Comparison of ENCODE assay signal across 12 cellular contexts in genomic region chr10:103747193-103747865, GRCh38.
DNase-seq lines count a peak whose midpoint lies in the region; ATAC-seq and TF ChIP-seq lines count a peak whose summit lies in the region.
"Had no signal": no experiment of that assay in that cellular context is flagged by ENCODE, and none has a peak within 500 bp of the region (broad histone marks: within the 10 kb centered on the region; RNA-seq: fewer than 3 reads in every experiment).

No MANE protein-coding gene starts in this region.

- H3K9me1 ChIP-seq in IMR-90 (ENCODE audit: insufficient read depth, low read length), result no peaks in the 10 kb centered on the region; the same call in 1 of the 2 replicates

- H2BK15ac ChIP-seq in IMR-90 (ENCODE audit: low read depth, low read length), result no peak overlapping the region

- no peak for TF ChIP-seq RAD21 in IMR-90 (IDR thresholded peaks at IDR 0.05; ENCODE audit: low read length)

- in situ Hi-C loops in IMR-90 (cut with MboI; ENCODE audit: low sequenced_read_pairs), result no loop called here

- H2BK120ac ChIP-seq in IMR-90 (ENCODE audit: low read depth, low read length), result no peak overlapping the region

- no peaks in the 10 kb centered on the region for H3K27me3 ChIP-seq in IMR-90 (ENCODE audit: control insufficient read depth, insufficient read depth, low read length)
- H3K27me3 ChIP-seq in CD8-positive, alpha-beta memory T cell (ENCODE audit: insufficient read depth, low read length, poor library complexity, severe bottlenecking), result no peaks in the 10 kb centered on the region
- H3K27me3 ChIP-seq: neutrophil had no signal

- dilution Hi-C loops in IMR-90 (cut with HindIII; ENCODE audit: low sequenced_read_pairs, unreplicated experiment), result no loop called here

- CTCF ChIA-PET in IMR-90 (lab: Yijun Ruan, JAX), result no interaction called here
- CTCF ChIA-PET in CD8-positive, alpha-beta memory T cell (lab: Charles Lee), result no interaction called here

- no peak overlapping the region for H2AK9ac ChIP-seq in IMR-90 (replicated peaks; ENCODE audit: low read depth, low read length, poor library complexity)

- H3K23ac ChIP-seq in IMR-90 (ENCODE audit: low read depth, low read length), result no peak overlapping the region

- H3K27ac Mint-ChIP-seq in CD8-positive, alpha-beta memory T cell, result peak overlapping the region in 1 of 8 donors; percentile 64

- H2BK20ac ChIP-seq in IMR-90 (ENCODE audit: low read depth, low read length), result no peak overlapping the region

- no peaks in the 10 kb centered on the region for H4K20me1 ChIP-seq in IMR-90 (ENCODE audit: insufficient read depth, low read length)

- H2BK5ac ChIP-seq in IMR-90 (ENCODE audit: low read depth, low read length, poor library complexity, severe bottlenecking), result no peak overlapping the region

- peaks cover 0 to 18% of the 10 kb centered on the region in 2 experiments; a peak in 2 of 4 replicates for H3K79me1 ChIP-seq in IMR-90 (ENCODE audit: low read depth in 1 of 2, low read length in 2 of 2)

- no peak overlapping the region for H3K4ac ChIP-seq in IMR-90 (ENCODE audit: low read depth, low read length)

- peak overlapping the region; percentile 23 for H2AFZ ChIP-seq in IMR-90 (replicated peaks; ENCODE audit: low read length, poor library complexity)

- no peak overlapping the region for H3K4me3 ChIP-seq in IMR-90 (ENCODE audit: insufficient read depth, low read depth, low read length)
- peak overlapping the region in 2 of 7 experiments; percentile 9 for H3K4me3 ChIP-seq in skin epidermis
- H3K4me3 ChIP-seq in CD8-positive, alpha-beta memory T cell (ENCODE audit: low read length), result no peak overlapping the region

- 96% methylated on average over 6 of the region's 14 CpGs; no CpG with 5 or more reads in 1 of the 2 experiments for WGBS in IMR-90 (ENCODE audit: extremely low coverage in 2 of 2, insufficient read length in 1 of 2), 2 experiments

- H4K8ac ChIP-seq in IMR-90 (ENCODE audit: low read depth in 2 of 2, low read length in 2 of 2), result no peak overlapping the region

- no peak overlapping the region for H4K5ac ChIP-seq in IMR-90 (ENCODE audit: low read depth, low read length)

- POLR2A ChIA-PET in IMR-90 (lab: Charles Lee; ENCODE audit: unreplicated experiment), result no interaction called here
- POLR2A ChIA-PET in CD8-positive, alpha-beta memory T cell (lab: Charles Lee), result interaction anchor here (1.4 kb wide), 1 partner anchor 18 kb away, joined by 5 read pairs; no protein-coding TSS in a partner anchor

- no peak for TF ChIP-seq CTCF in IMR-90 (conservative IDR thresholded peaks at IDR 0.05; ENCODE audit: low read depth, low read length)

- H3K4me1 Mint-ChIP-seq in CD8-positive, alpha-beta memory T cell, result peaks cover 17 to 29% (median 27%) of the 10 kb centered on the region in 3 donors

- BruUV-seq in IMR-90 (replicated peaks; lab: Mats Ljungman, UMichigan), result no TSS peak

- H3K4me1 ChIP-seq in IMR-90 (ENCODE audit: control insufficient read depth, insufficient read depth, low read length), result peaks cover 6% of the 10 kb centered on the region; the same call in 1 of the 2 replicates
- H3K4me1 ChIP-seq in CD8-positive, alpha-beta memory T cell (ENCODE audit: insufficient read depth, low read length), result peaks cover 9% of the 10 kb centered on the region

- no peaks in the 10 kb centered on the region for H3K9me3 ChIP-seq in IMR-90 (ENCODE audit: control insufficient read depth, insufficient read depth, low read length)
- peaks cover 1% of the 10 kb centered on the region for H3K9me3 ChIP-seq in CD8-positive, alpha-beta memory T cell (ENCODE audit: low read length)
- H3K9me3 ChIP-seq: neutrophil had no signal

- no peak overlapping the region for H3K18ac ChIP-seq in IMR-90 (ENCODE audit: low read depth, low read length)

- no peaks in the 10 kb centered on the region for H3K36me3 ChIP-seq in IMR-90 (ENCODE audit: control insufficient read depth, insufficient read depth, low read length)
- no peaks in the 10 kb centered on the region for H3K36me3 ChIP-seq in CD8-positive, alpha-beta memory T cell (ENCODE audit: insufficient read depth, low read length)
- H3K36me3 ChIP-seq: neutrophil had no signal

- peaks cover 0 to 7% (median 5%) of the 10 kb centered on the region in 5 donors for H3K9me3 Mint-ChIP-seq in CD8-positive, alpha-beta memory T cell

- H3K36me3 Mint-ChIP-seq in CD8-positive, alpha-beta memory T cell, result no peaks in the 10 kb centered on the region

- no peak for ATAC-seq in IMR-90 (ENCODE audit: low read depth)
- peak; percentile 25 for ATAC-seq in esophagus mucosa
- ATAC-seq: stimulated activated naive CD8-positive, alpha-beta T cell treated with anti-CD3 and anti-CD28 coated beads, Interleukin-15, Interleukin-2, amounts not matched to agents 100 U/mL and 50 U/mL, for 24 hours had no signal

- H3K56ac ChIP-seq in IMR-90 (ENCODE audit: extremely low read depth, insufficient read depth, low read length), result no peak overlapping the region

- H3K4me3 Mint-ChIP-seq in CD8-positive, alpha-beta memory T cell, result no peak overlapping the region

- DNase-seq in IMR-90 (peak; percentile 37), SW480 (ENCODE audit: low spot score) (peak; percentile 86), amniotic stem cell (lab: John Stamatoyannopoulos, UW) (no peak), RKO (ENCODE audit: low spot score) (no peak)
- no peak for DNase-seq in CD8-positive, alpha-beta memory T cell
- DNase-seq: DMS79 treated with DMSO at 0.1 percent for 48 hours; GOT3; NCI-H1048; stimulated activated naive CD8-positive, alpha-beta T cell treated with anti-CD3 and anti-CD28 coated beads, Interleukin-15, Interleukin-2, amounts not matched to agents 100 U/mL and 50 U/mL, for 24 hours had no signal

- H3K27me3 Mint-ChIP-seq in CD8-positive, alpha-beta memory T cell, result peaks cover 0 to 11% of the 10 kb centered on the region in 2 donors

- no peak overlapping the region for H3K27ac ChIP-seq in IMR-90 (ENCODE audit: insufficient read depth, low read length)
- peak overlapping the region; percentile 34 to 90 (median 83) for H3K27ac ChIP-seq in skin epidermis
- H3K27ac ChIP-seq in CD8-positive, alpha-beta memory T cell (ENCODE audit: low read depth, low read length), result no peak overlapping the region
- H3K27ac ChIP-seq: neutrophil had no signal

- intact Hi-C loops in IMR-90 (cut with micrococcal nuclease), result loop anchor here (1.0 kb wide), 1 partner anchor 12 kb away; no protein-coding TSS in a partner anchor

- H3K4me2 ChIP-seq in IMR-90 (ENCODE audit: low read depth, low read length), result no peak overlapping the region

- H3K14ac ChIP-seq in IMR-90 (replicated peaks; ENCODE audit: low read depth, low read length), result no peak overlapping the region

- no peak overlapping the region for H3K9ac ChIP-seq in IMR-90 (ENCODE audit: low read depth, low read length)

- no peak for TF ChIP-seq POLR2A in IMR-90 (IDR thresholded peaks at IDR 0.05; ENCODE audit: low read depth, low read length)

- H2AK5ac ChIP-seq in IMR-90 (ENCODE audit: low read depth, low read length), result no peak overlapping the region

- H4K91ac ChIP-seq in IMR-90 (ENCODE audit: insufficient read depth, low read depth, low read length), result no peak overlapping the region; the same call in 1 of the 2 replicates

TF ChIP-seq in IMR-90, 13 proteins besides CTCF, POLR2A, EP300 and RAD21:
- TF ChIP-seq BHLHE40 (IDR thresholded peaks at IDR 0.05; ENCODE audit: low read depth, low read length), result no peak

Comparison
In these comparisons a context has a peak if more than half of its experiments do, and no peak if none do; other contexts are left out.
1. DNase-seq: peak in IMR-90 (single experiment) and SW480 (single experiment); none in CD8-positive, alpha-beta memory T cell (0 of 5), amniotic stem cell (single experiment) and RKO (single experiment).
2. H3K27ac ChIP-seq: peak in skin epidermis (21 of 21); none in IMR-90 (single experiment) and CD8-positive, alpha-beta memory T cell (single experiment).